Comparison of ENCODE assay signal across 8 cellular contexts in the genomic region with DNA sequence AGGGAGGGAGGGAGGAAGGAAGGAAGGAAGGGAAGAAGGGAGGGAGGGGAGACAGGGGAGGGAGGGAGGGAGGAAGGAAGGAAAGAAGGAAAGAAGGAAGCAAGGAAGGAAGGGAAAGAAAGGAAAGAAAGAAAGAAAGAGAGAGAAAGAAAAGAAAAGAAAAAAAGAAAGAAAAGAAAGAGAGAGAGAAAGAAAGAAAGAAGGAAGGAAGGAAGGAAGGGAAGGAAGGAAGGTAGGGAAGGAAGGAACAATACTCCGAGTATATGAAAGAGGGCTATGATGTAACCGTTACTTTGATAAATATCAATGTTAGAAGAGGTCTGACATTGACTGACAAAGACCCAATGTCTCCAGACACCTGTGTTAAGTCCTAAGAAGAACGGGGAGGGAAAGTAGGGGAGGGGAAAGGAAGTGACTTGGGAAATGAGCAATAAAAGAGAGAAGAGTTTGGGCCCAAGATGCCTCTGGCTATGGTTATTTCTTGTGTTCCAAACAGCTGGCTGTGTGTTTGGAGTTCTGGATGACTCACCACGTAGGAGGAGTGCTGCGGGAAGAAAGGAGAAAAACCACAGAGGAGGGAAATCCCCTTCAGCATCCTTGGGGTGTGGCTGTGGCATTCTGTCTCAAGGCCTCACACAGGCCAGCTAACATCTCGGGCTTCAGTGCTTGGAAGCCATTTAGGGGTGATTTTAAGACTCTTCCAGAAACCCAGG. TPM values are rescaled to one million over a fixed set of nuclear protein-coding genes. Genes with fewer than 3 reads are reported as not detected.
DNase-seq lines count a peak whose midpoint lies in the region; ATAC-seq and TF ChIP-seq lines count a peak whose summit lies in the region.

No MANE protein-coding gene starts in this region.

- peak; percentile 77 for DNase-seq in EH (ENCODE audit: low read depth)
- DNase-seq in MG63: peak; percentile 84
- DNase-seq in choroid plexus epithelial cell (ENCODE audit: low read depth): peak; percentile 81
- peak; percentile 73 for DNase-seq in osteoblast (ENCODE audit: insufficient read length, low spot score, missing footprints)
- DNase-seq in NCI-H524 (lab: John Stamatoyannopoulos, UW): no peak
- DNase-seq in cerebellar nuclear complex (lab: John Stamatoyannopoulos, UW): no peak
- no peak for DNase-seq in coronary artery (ENCODE audit: low spot score)

- no peaks in the 10 kb centered on the region for H3K27me3 ChIP-seq in MG63
- no peaks in the 10 kb centered on the region for H3K27me3 ChIP-seq in osteoblast (ENCODE audit: insufficient read depth, low read length)

- no peaks in the 10 kb centered on the region for H3K9me3 ChIP-seq in MG63
- no peaks in the 10 kb centered on the region for H3K9me3 ChIP-seq in osteoblast (ENCODE audit: low read depth, low read length)

- H4K20me1 ChIP-seq in osteoblast (ENCODE audit: insufficient read depth, low read length): no peaks in the 10 kb centered on the region

- H3K27ac ChIP-seq in osteoblast (ENCODE audit: low read depth, low read length) (no peak overlapping the region), coronary artery (no peak overlapping the region)

- no peaks in the 10 kb centered on the region for H3K79me2 ChIP-seq in osteoblast (ENCODE audit: insufficient read depth, low read length)

- no peak overlapping the region for H2AFZ ChIP-seq in osteoblast (ENCODE audit: low read length)

- H3K36me3 ChIP-seq in MG63 (no peaks in the 10 kb centered on the region), osteoblast (ENCODE audit: insufficient read depth, low read length) (no peaks in the 10 kb centered on the region)

- TF ChIP-seq CTCF in choroid plexus epithelial cell (conservative IDR thresholded peaks at IDR 0.05; ENCODE audit: low read depth, low read length) (no peak), osteoblast (IDR thresholded peaks at IDR 0.05; ENCODE audit: extremely low read depth, low read depth, low read length) (no peak), coronary artery (IDR thresholded peaks at IDR 0.05) (no peak)

- ATAC-seq in GM18907 (IDR thresholded peaks at IDR 0.05; ENCODE audit: unreplicated experiment): no peak

- no peak overlapping the region for H3K4me2 ChIP-seq in osteoblast (ENCODE audit: insufficient read depth, low read length)

- H3K4me3 ChIP-seq in MG63 (no peak overlapping the region), choroid plexus epithelial cell (ENCODE audit: low read depth, low read length) (no peak overlapping the region), osteoblast (ENCODE audit: insufficient read depth, low read length) (no peak overlapping the region), coronary artery (no peak overlapping the region)

- H3K4me1 ChIP-seq in osteoblast (ENCODE audit: insufficient read depth, low read length): no peaks in the 10 kb centered on the region

RNA-seq across cellular contexts. Expression of a gene that starts 37.0 kb away (rescaled TPM):
- 0.47 TPM in 1 of 2 replicates, not detected in the other for total RNA-seq in MG63 (2014; rRNA removed; shearing (Covaris generic); ENCODE audit: low replicate concordance)
- not detected in 2 replicates for total RNA-seq in osteoblast

Comparison
In these comparisons a context has a peak if more than half of its experiments do, and no peak if none do; other contexts are left out.
1. DNase-seq: peak in EH (single experiment), MG63 (single experiment), choroid plexus epithelial cell (single experiment) and osteoblast (single experiment); none in NCI-H524 (0 of 2), cerebellar nuclear complex (0 of 2) and coronary artery (single experiment).